1 cellular context compared by ENCODE assay signal in the genomic region with DNA sequence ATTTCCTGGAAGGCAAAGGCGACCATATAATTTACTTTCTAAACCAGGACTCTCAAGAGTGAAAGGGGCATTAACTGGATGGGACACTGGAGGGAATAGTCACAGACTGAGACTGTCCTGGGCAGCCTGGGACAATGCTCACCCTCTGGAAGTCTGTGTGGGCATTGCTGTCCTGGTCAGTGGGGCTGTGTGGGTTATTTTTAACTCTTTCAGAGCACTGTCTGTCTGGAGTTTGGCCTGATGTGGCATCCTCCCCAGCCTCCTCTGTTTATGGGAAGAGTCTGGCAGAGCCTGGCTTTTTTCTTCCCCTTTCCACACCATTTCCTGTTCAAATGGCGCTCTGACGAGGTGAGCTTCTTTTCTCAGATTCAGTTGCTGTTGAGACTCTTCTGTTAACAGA.
TF ChIP-seq lines count a peak whose summit lies in the region.

No MANE protein-coding gene starts in this region.

TF ChIP-seq in IMR-90, 13 proteins besides CTCF, POLR2A, EP300 and RAD21:
- no peak for TF ChIP-seq MAFK (IDR thresholded peaks at IDR 0.05; ENCODE audit: low read depth, low read length)
- no peak for TF ChIP-seq BHLHE40 (IDR thresholded peaks at IDR 0.05; ENCODE audit: low read depth, low read length)
- TF ChIP-seq, protein P1, sequence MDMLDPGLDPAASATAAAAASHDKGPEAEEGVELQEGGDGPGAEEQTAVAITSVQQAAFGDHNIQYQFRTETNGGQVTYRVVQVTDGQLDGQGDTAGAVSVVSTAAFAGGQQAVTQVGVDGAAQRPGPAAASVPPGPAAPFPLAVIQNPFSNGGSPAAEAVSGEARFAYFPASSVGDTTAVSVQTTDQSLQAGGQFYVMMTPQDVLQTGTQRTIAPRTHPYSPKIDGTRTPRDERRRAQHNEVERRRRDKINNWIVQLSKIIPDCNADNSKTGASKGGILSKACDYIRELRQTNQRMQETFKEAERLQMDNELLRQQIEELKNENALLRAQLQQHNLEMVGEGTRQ (IDR thresholded peaks at IDR 0.05; ENCODE audit: low read depth, low read length), result no peak
- TF ChIP-seq MAZ (IDR thresholded peaks at IDR 0.05; ENCODE audit: borderline replicate concordance, low read depth, low read length), result no peak
- no peak for TF ChIP-seq FOS (IDR thresholded peaks at IDR 0.05; ENCODE audit: low read depth, low read length)
- no peak for TF ChIP-seq MXI1 (IDR thresholded peaks at IDR 0.05; ENCODE audit: borderline replicate concordance, low read depth, low read length)
- no peak for TF ChIP-seq CHD1 (IDR thresholded peaks at IDR 0.05; ENCODE audit: low read depth, low read length)
- TF ChIP-seq SMC3 (IDR thresholded peaks at IDR 0.05; ENCODE audit: low read depth, low read length), result no peak
- TF ChIP-seq NFE2L2 (IDR thresholded peaks at IDR 0.05; ENCODE audit: low read depth, low read length), result no peak
- no peak for TF ChIP-seq RCOR1 (IDR thresholded peaks at IDR 0.05; ENCODE audit: insufficient replicate concordance, low read length)
- TF ChIP-seq CEBPB (IDR thresholded peaks at IDR 0.05; ENCODE audit: low read depth, low read length), result no peak
